18 cellular contexts compared by ENCODE assay signal in genomic region chr2:32852821-32853220, GRCh38.
"Had no signal": no experiment of that assay in that cellular context is flagged by ENCODE, and none has a peak within 500 bp of the region (broad histone marks: within the 10 kb centered on the region; RNA-seq: fewer than 3 reads in every experiment).

No MANE protein-coding gene starts in this region.

- H3K4me3 ChIP-seq: dorsolateral prefrontal cortex, gastrocnemius medialis had no signal

- DNase-seq: activated CD4-positive, alpha-beta T cell treated with anti-CD3 and anti-CD28 coated beads for 36 hours; activated CD4-positive, alpha-beta T cell treated with anti-CD3 and anti-CD28 coated beads, Interleukin-2, amount 50 U/mL, for 48 hours; activated naive CD4-positive, alpha-beta T cell treated with Interleukin-2 at 50 U/mL for 16 hours; activated naive CD8-positive, alpha-beta T cell treated with anti-CD3 and anti-CD28 coated beads, Interleukin-2, amount 10 ng/mL, durations not matched to agents 7 days and 5 days; activated T-cell treated with anti-CD3 and anti-CD28 coated beads for 4 hours; brain microvascular endothelial cell; central memory CD4-positive, alpha-beta T cell; dorsolateral prefrontal cortex; gastrocnemius medialis; head of caudate nucleus; kidney glomerular epithelial cell; nucleus accumbens; stimulated activated CD4-positive, alpha-beta T cell treated with anti-CD3 and anti-CD28 coated beads, Interleukin-12 subunit alpha, Interleukin-12 subunit beta, amount 100 ng/mL, for 4 hours; stimulated activated CD4-positive, alpha-beta T cell treated with anti-CD3 and anti-CD28 coated beads, Interleukin-1b, Interleukin-23, amount 100 ng/mL, for 48 hours; stimulated activated CD8-positive, alpha-beta memory T cell treated with anti-CD3 and anti-CD28 coated beads, Interleukin-4, amount 100 ng/mL, for 48 hours; stimulated activated naive CD4-positive, alpha-beta T cell had no signal

- ATAC-seq: activated CD4-positive, alpha-beta T cell treated with anti-CD3 and anti-CD28 coated beads for 36 hours; activated T-helper 17 cell treated with anti-CD3 and anti-CD28 coated beads, Interleukin-2, amount 50 U/mL, for 72 hours; gastrocnemius medialis; natural killer cell treated with Interleukin-12 subunit alpha and Interleukin-12 subunit beta and Interleukin-15 and Interleukin-18, amount 100 ng/mL, for 72 hours had no signal
